18 cellular contexts compared by ENCODE assay signal in genomic region chr19:3612330-3612729, GRCh38. TPM values are rescaled to one million over a fixed set of nuclear protein-coding genes. Genes with fewer than 3 reads are reported as not detected.
DNase-seq lines count a peak whose midpoint lies in the region; ATAC-seq, FAIRE-seq and TF ChIP-seq lines count a peak whose summit lies in the region.
"Had no signal": no experiment of that assay in that cellular context is flagged by ENCODE, and none has a peak within 500 bp of the region (broad histone marks: within the 10 kb centered on the region; RNA-seq: fewer than 3 reads in every experiment).

No MANE protein-coding gene starts in this region.

- no peak overlapping the region for H2AFZ ChIP-seq in K562 (ENCODE audit: low read depth, low read length)
- H2AFZ ChIP-seq: GM23338 had no signal

- TF ChIP-seq POLR2A in K562 (conservative IDR thresholded peaks at IDR 0.05) (no peak), gastroesophageal sphincter (IDR thresholded peaks at IDR 0.05) (no peak)

- POLR2A ChIA-PET in K562 (lab: Yijun Ruan, JAX), result interaction anchor here (0.9 to 1.0 kb wide), 3 partner anchors 14 to 56 kb away, joined by 3 to 5 read pairs (median 3); no protein-coding TSS in a partner anchor

- peak overlapping the region; percentile 30 to 86; a peak in 3 of 4 replicates for H3K9ac ChIP-seq in K562 (ENCODE audit: insufficient read depth in 1 of 2, low read depth in 2 of 2, low read length in 2 of 2)

- H3K36me3 ChIP-seq in K562 (ENCODE audit: control insufficient read depth, insufficient read depth, low read length) (peaks cover 64% of the 10 kb centered on the region), gastroesophageal sphincter (peaks cover 0 to 68% of the 10 kb centered on the region in 2 donors), upper lobe of right lung (peaks cover 30% of the 10 kb centered on the region)

- no TSS peak for BruUV-seq in K562 (replicated peaks; lab: Mats Ljungman, UMichigan)

- H3K4me3 ChIP-seq in K562 (no peak overlapping the region), gastroesophageal sphincter (no peak overlapping the region), upper lobe of right lung (no peak overlapping the region)
- H3K4me3 ChIP-seq: GM12878, GM23338 had no signal

- H3K9me3 ChIP-seq in K562 (replicated peaks; ENCODE audit: control insufficient read depth, insufficient read depth, low read depth, low read length) (no peaks in the 10 kb centered on the region; the same call in 1 of the 2 replicates), gastroesophageal sphincter (no peaks in the 10 kb centered on the region), upper lobe of right lung (no peaks in the 10 kb centered on the region)

- CTCF ChIA-PET in K562 (lab: Yijun Ruan, JAX; ENCODE audit: low intra/inter-chr PET ratio), result no interaction called here

- H3K4me2 ChIP-seq in K562 (ENCODE audit: insufficient read depth, low read length), result no peak overlapping the region
- H3K4me2 ChIP-seq: GM23338 had no signal

- H3K79me2 ChIP-seq in K562 (ENCODE audit: control insufficient read depth, insufficient read depth, low read length), result peaks cover 14% of the 10 kb centered on the region; the same call in 2 of the 3 replicates

- H4K20me1 ChIP-seq in K562 (replicated peaks; ENCODE audit: control insufficient read depth, insufficient read depth, low read length), result no peaks in the 10 kb centered on the region

- in situ Hi-C loops in K562 (cut with MboI), result no loop called here

- no peak for FAIRE-seq in K562 (lab: Jason Lieb, UNC)
- FAIRE-seq: GM12878, GM18507 had no signal

- peaks cover 30 to 88% of the 10 kb centered on the region in 2 experiments for H3K4me1 ChIP-seq in K562 (replicated peaks in 1 of 2; ENCODE audit: control insufficient read depth in 2 of 2, insufficient read depth in 2 of 2, low read length in 2 of 2)
- H3K4me1 ChIP-seq in gastroesophageal sphincter, result peaks cover 0 to 69% (median 27%) of the 10 kb centered on the region in 3 donors
- H3K4me1 ChIP-seq in upper lobe of right lung, result peaks cover 17% of the 10 kb centered on the region

- TF ChIP-seq RAD21 in K562 (CRISPR knock-in tag; conservative IDR thresholded peaks at IDR 0.05 in 1 of 2, IDR thresholded peaks at IDR 0.05 in 1 of 2), result no peak

- no peaks in the 10 kb centered on the region for H3K9me1 ChIP-seq in K562 (ENCODE audit: control insufficient read depth, insufficient read depth, low read length)

- peak; percentile 10 for DNase-seq in activated naive CD4-positive, alpha-beta T cell treated with anti-CD3 and anti-CD28 coated beads, Interleukin-2, amount 50 U/mL, for 16 hours
- no peak for DNase-seq in activated naive CD4-positive, alpha-beta T cell (lab: John Stamatoyannopoulos, UW)
- DNase-seq in K562 (ENCODE audit: extremely low read depth in 1 of 4, low spot score in 3 of 4) (no peak), upper lobe of right lung (peak; percentile 63), SW 1271 (lab: John Stamatoyannopoulos, UW) (no peak), Ammon's horn (ENCODE audit: low spot score) (no peak), cortex of kidney (lab: John Stamatoyannopoulos, UW) (no peak)
- DNase-seq: 8988T; C1 segment of cervical spinal cord; Calu3; CD4-positive, alpha-beta T cell; DMS 273 treated with DMSO at 0.1 percent for 48 hours; IMR-90 had no signal

- intact Hi-C loops in K562 (cut with micrococcal nuclease), result no loop called here
- intact Hi-C loops in upper lobe of right lung (cut with DNase I), result loop anchor here (10.0 kb wide), 1 partner anchor 68 kb away; no protein-coding TSS in a partner anchor

- TF ChIP-seq CTCF in K562 (IDR thresholded peaks at IDR 0.05 in 2 of 3, conservative IDR thresholded peaks at IDR 0.05 in 1 of 3; ENCODE audit: insufficient read depth in 2 of 3, low read depth in 1 of 3, low read length in 3 of 3) (no peak), gastroesophageal sphincter (IDR thresholded peaks at IDR 0.05) (no peak), upper lobe of right lung (IDR thresholded peaks at IDR 0.05) (no peak)

- no peak for TF ChIP-seq EP300 in K562 (IDR thresholded peaks at IDR 0.05; ENCODE audit: low read length)
- TF ChIP-seq EP300 in gastroesophageal sphincter (IDR thresholded peaks at IDR 0.05), result no peak

- WGBS in K562 (ENCODE audit: insufficient coverage, low coverage, missing lambda C conversion rate), result 96% methylated on average over 14 of the region's 33 CpGs
- WGBS in gastroesophageal sphincter (ENCODE audit: low coverage in 1 of 2), 2 donors, result 95% methylated on average over 4 of the region's 33 CpGs; no CpG with 5 or more reads in 1 of the 2 donors

- ATAC-seq in K562 (no peak), gastroesophageal sphincter (no peak), upper lobe of right lung (no peak)
- ATAC-seq: GM12878 had no signal

- no peaks in the 10 kb centered on the region for H3K27me3 ChIP-seq in K562 (ENCODE audit: control insufficient read depth in 2 of 2, insufficient read depth in 2 of 2, low read length in 2 of 2)
- no peaks in the 10 kb centered on the region for H3K27me3 ChIP-seq in gastroesophageal sphincter
- H3K27me3 ChIP-seq in upper lobe of right lung, result no peaks in the 10 kb centered on the region

- H3K27ac ChIP-seq in K562 (ENCODE audit: extremely low read depth, low read depth, low read length) (peak overlapping the region; percentile 76; the same call in 2 of the 3 replicates), gastroesophageal sphincter (peak overlapping the region in 3 of 4 donors; percentile 21 to 69 (median 63)), upper lobe of right lung (no peak overlapping the region)

RNA-seq across cellular contexts. Expression of gene TBXA2R, which starts 5.7 kb away (rescaled TPM):
- 10.2 and 37.7 TPM in 2 replicates for total RNA-seq in K562 (2011; cell fraction: chromatin; rRNA removed; ENCODE audit: low replicate concordance)
- total RNA-seq in K562 (2011; cell fraction: nucleolus; rRNA removed), result 58.8 and 84.5 TPM in 2 replicates
- 27.7 and 36.4 TPM in 2 replicates for total RNA-seq in K562 (2011; cell fraction: nucleoplasm; rRNA removed)
- total RNA-seq in K562 (2014; rRNA removed), result 2.5 and 5.2 TPM in 2 replicates
- 2.3 and 2.8 TPM in 2 replicates for total RNA-seq in K562 (2014; rRNA removed; fragmentation: Illumina TruSeq; extraction: Trizol)
- 2.5 and 3.1 TPM in 2 replicates for total RNA-seq in K562 (2015; rRNA removed; fragmentation: Illumina TruSeq; extraction: Trizol)
- 21.0 and 24.0 TPM in 2 replicates for total RNA-seq in K562 (2021)
- polyA plus RNA-seq in K562 (2011; rRNA removed), result 2.9 and 4.4 TPM in 2 replicates
- 4.0 and 21.7 TPM in 2 replicates for polyA plus RNA-seq in K562 (2011; cell fraction: cytosol; rRNA removed)
- 3.7 and 12.5 TPM in 2 replicates for polyA plus RNA-seq in K562 (2011; cell fraction: nucleus; rRNA removed)
- 11.5 and 11.6 TPM in 2 replicates for polyA plus RNA-seq in K562 (2012)
- polyA plus RNA-seq in K562 (2014; fragmentation: Illumina TruSeq; extraction: Trizol), result 4.3 and 6.7 TPM in 2 replicates
- polyA plus RNA-seq in K562 (2014; fragmentation: Nextera tagmentation; extraction: Ambion mirVana), result 1 to 10 TPM; 1.5 to 2.6 TPM
- polyA plus RNA-seq in K562 (2014; rRNA removed), result 5.7 and 6.1 TPM in 2 replicates
- 0.90 and 1.6 TPM in 2 replicates for polyA minus RNA-seq in K562 (2011; rRNA and poly(A)+ RNA removed)
- 17.4 and 19.6 TPM in 2 replicates for polyA minus RNA-seq in K562 (2011; cell fraction: cytosol; rRNA and poly(A)+ RNA removed)
- 3.1 and 6.1 TPM in 2 replicates for polyA minus RNA-seq in K562 (2011; cell fraction: nucleus; rRNA and poly(A)+ RNA removed)
- total RNA-seq in gastroesophageal sphincter, result 10 to 100 TPM in 1 of 4 donors, 1 to 10 TPM in 3; 1.4 to 14.9 (median 4.5) TPM
- 4.7 TPM for total RNA-seq in upper lobe of right lung
- total RNA-seq: Daoy, GM12878 had no signal

RNA-seq across cellular contexts. Expression of gene CACTIN, which starts 14.3 kb away (rescaled TPM):
- 35.4 and 89.8 TPM in 2 replicates for total RNA-seq in K562 (2011; cell fraction: chromatin; rRNA removed; ENCODE audit: low replicate concordance)
- total RNA-seq in K562 (2011; cell fraction: nucleolus; rRNA removed), result 60.3 and 65.9 TPM in 2 replicates
- total RNA-seq in K562 (2011; cell fraction: nucleoplasm; rRNA removed), result 35.3 and 37.6 TPM in 2 replicates
- total RNA-seq in K562 (2014; rRNA removed) (46.5 and 57.8 TPM in 2 replicates), K562 (2014; rRNA removed; fragmentation: Illumina TruSeq; extraction: Trizol) (7.6 and 7.9 TPM in 2 replicates), K562 (2015; rRNA removed; fragmentation: Illumina TruSeq; extraction: Trizol) (25.6 and 27.3 TPM in 2 replicates), K562 (2021) (42.1 and 49.2 TPM in 2 replicates), gastroesophageal sphincter (10 to 100 TPM; 20.3 to 34.2 (median 28.6) TPM), upper lobe of right lung (24.3 TPM)
- polyA plus RNA-seq in K562 (2011; rRNA removed) (15.0 and 19.4 TPM in 2 replicates), K562 (2014; fragmentation: Illumina TruSeq; extraction: Trizol) (9.6 and 20.4 TPM in 2 replicates), K562 (2014; fragmentation: Nextera tagmentation; extraction: Ambion mirVana) (under 1 TPM; 0.15 to 0.52 TPM), K562 (2014; rRNA removed) (35.0 and 36.4 TPM in 2 replicates)
- polyA plus RNA-seq in K562 (2011; cell fraction: cytosol; rRNA removed), result 21.9 and 50.9 TPM in 2 replicates
- polyA plus RNA-seq in K562 (2011; cell fraction: nucleus; rRNA removed), result 54.2 and 84.9 TPM in 2 replicates
- polyA plus RNA-seq in K562 (2012), result 22.8 and 28.5 TPM in 2 replicates
- polyA minus RNA-seq in K562 (2011; rRNA and poly(A)+ RNA removed), result 4.5 and 9.4 TPM in 2 replicates
- 13.0 and 16.6 TPM in 2 replicates for polyA minus RNA-seq in K562 (2011; cell fraction: cytosol; rRNA and poly(A)+ RNA removed)
- 9.6 and 12.0 TPM in 2 replicates for polyA minus RNA-seq in K562 (2011; cell fraction: nucleus; rRNA and poly(A)+ RNA removed)

RNA-seq across cellular contexts. Expression of gene GIPC3, which starts 27.1 kb away (rescaled TPM):
- total RNA-seq in K562 (2011; cell fraction: chromatin; rRNA removed; ENCODE audit: low replicate concordance), result 2.6 and 7.5 TPM in 2 replicates
- 3.8 and 5.5 TPM in 2 replicates for total RNA-seq in K562 (2011; cell fraction: nucleolus; rRNA removed)
- 3.2 and 4.0 TPM in 2 replicates for total RNA-seq in K562 (2011; cell fraction: nucleoplasm; rRNA removed)
- total RNA-seq in K562 (2014; rRNA removed) (0.54 and 1.2 TPM in 2 replicates), K562 (2014; rRNA removed; fragmentation: Illumina TruSeq; extraction: Trizol) (0.83 and 0.91 TPM in 2 replicates), K562 (2015; rRNA removed; fragmentation: Illumina TruSeq; extraction: Trizol) (0.98 and 1.0 TPM in 2 replicates), K562 (2021) (3.3 and 3.9 TPM in 2 replicates), gastroesophageal sphincter (10 to 100 TPM in 1 of 4 donors, 1 to 10 TPM in 2, under 1 TPM in 1; 0.94 to 16.8 (median 2.1) TPM), upper lobe of right lung (6.5 TPM)
- polyA plus RNA-seq in K562 (2011; rRNA removed) (2.5 and 3.1 TPM in 2 replicates), K562 (2014; fragmentation: Illumina TruSeq; extraction: Trizol) (3.0 and 3.6 TPM in 2 replicates), K562 (2014; fragmentation: Nextera tagmentation; extraction: Ambion mirVana) (under 1 TPM in 1 of 2 experiments, not detected in 1; 0.03 TPM), K562 (2014; rRNA removed) (1.9 and 2.3 TPM in 2 replicates)
- polyA plus RNA-seq in K562 (2011; cell fraction: cytosol; rRNA removed), result 3.0 and 4.9 TPM in 2 replicates
- polyA plus RNA-seq in K562 (2011; cell fraction: nucleus; rRNA removed), result 5.3 and 8.9 TPM in 2 replicates
- 3.6 and 14.1 TPM in 2 replicates for polyA plus RNA-seq in K562 (2012)
- polyA minus RNA-seq in K562 (2011; rRNA and poly(A)+ RNA removed), result 2.0 and 3.2 TPM in 2 replicates
- polyA minus RNA-seq in K562 (2011; cell fraction: cytosol; rRNA and poly(A)+ RNA removed), result 5.9 and 6.7 TPM in 2 replicates
- polyA minus RNA-seq in K562 (2011; cell fraction: nucleus; rRNA and poly(A)+ RNA removed), result 1.6 and 2.1 TPM in 2 replicates
- total RNA-seq: Calu3, Daoy, GM12878 had no signal
- polyA plus RNA-seq: GM12878 had no signal

RNA-seq across cellular contexts. Expression of gene HMG20B, which starts 39.6 kb away (rescaled TPM):
- 47.2 and 115 TPM in 2 replicates for total RNA-seq in K562 (2011; cell fraction: chromatin; rRNA removed; ENCODE audit: low replicate concordance)
- total RNA-seq in K562 (2011; cell fraction: nucleolus; rRNA removed), result 85.8 and 97.1 TPM in 2 replicates
- 68.6 and 70.5 TPM in 2 replicates for total RNA-seq in K562 (2011; cell fraction: nucleoplasm; rRNA removed)
- total RNA-seq in K562 (2014; rRNA removed) (137 and 148 TPM in 2 replicates), K562 (2014; rRNA removed; fragmentation: Illumina TruSeq; extraction: Trizol) (18.2 and 18.5 TPM in 2 replicates), K562 (2015; rRNA removed; fragmentation: Illumina TruSeq; extraction: Trizol) (37.6 and 38.6 TPM in 2 replicates), K562 (2021) (122 and 125 TPM in 2 replicates), gastroesophageal sphincter (100 to 1,000 TPM; 106 to 203 (median 154) TPM), upper lobe of right lung (60.0 TPM)
- polyA plus RNA-seq in K562 (2011; rRNA removed) (47.6 and 54.4 TPM in 2 replicates), K562 (2014; fragmentation: Illumina TruSeq; extraction: Trizol) (25.6 and 53.2 TPM in 2 replicates), K562 (2014; fragmentation: Nextera tagmentation; extraction: Ambion mirVana) (under 1 TPM; 0.35 to 0.78 TPM), K562 (2014; rRNA removed) (159 and 172 TPM in 2 replicates)
- polyA plus RNA-seq in K562 (2011; cell fraction: cytosol; rRNA removed), result 49.5 and 107 TPM in 2 replicates
- 169 and 253 TPM in 2 replicates for polyA plus RNA-seq in K562 (2011; cell fraction: nucleus; rRNA removed)
- polyA plus RNA-seq in K562 (2012), result 75.9 and 122 TPM in 2 replicates
- 8.0 and 11.1 TPM in 2 replicates for polyA minus RNA-seq in K562 (2011; rRNA and poly(A)+ RNA removed)
- polyA minus RNA-seq in K562 (2011; cell fraction: cytosol; rRNA and poly(A)+ RNA removed), result 24.4 and 30.8 TPM in 2 replicates
- 24.4 and 30.4 TPM in 2 replicates for polyA minus RNA-seq in K562 (2011; cell fraction: nucleus; rRNA and poly(A)+ RNA removed)

RNA-seq across cellular contexts. Expression of gene MFSD12, which starts 54.9 kb away (rescaled TPM):
- total RNA-seq in K562 (2011; cell fraction: chromatin; rRNA removed; ENCODE audit: low replicate concordance), result 80.9 and 267 TPM in 2 replicates
- total RNA-seq in K562 (2011; cell fraction: nucleolus; rRNA removed), result 253 and 311 TPM in 2 replicates
- total RNA-seq in K562 (2011; cell fraction: nucleoplasm; rRNA removed), result 151 and 160 TPM in 2 replicates
- total RNA-seq in K562 (2014; rRNA removed) (99.9 and 103 TPM in 2 replicates), K562 (2014; rRNA removed; fragmentation: Illumina TruSeq; extraction: Trizol) (18.8 and 21.5 TPM in 2 replicates), K562 (2015; rRNA removed; fragmentation: Illumina TruSeq; extraction: Trizol) (34.8 and 40.7 TPM in 2 replicates), K562 (2021) (110 and 112 TPM in 2 replicates), gastroesophageal sphincter (10 to 100 TPM; 22.1 to 94.1 (median 42.2) TPM), upper lobe of right lung (95.9 TPM)
- polyA plus RNA-seq in K562 (2011; rRNA removed) (31.8 and 53.9 TPM in 2 replicates), K562 (2014; fragmentation: Illumina TruSeq; extraction: Trizol) (28.2 and 63.0 TPM in 2 replicates), K562 (2014; fragmentation: Nextera tagmentation; extraction: Ambion mirVana) (1 to 10 TPM in 1 of 2 experiments, under 1 TPM in 1; 0.69 to 1.7 TPM), K562 (2014; rRNA removed) (79.9 and 80.7 TPM in 2 replicates)
- 48.2 and 140 TPM in 2 replicates for polyA plus RNA-seq in K562 (2011; cell fraction: cytosol; rRNA removed)
- polyA plus RNA-seq in K562 (2011; cell fraction: nucleus; rRNA removed), result 127 and 224 TPM in 2 replicates
- polyA plus RNA-seq in K562 (2012), result 63.5 and 81.8 TPM in 2 replicates
- 19.6 and 27.4 TPM in 2 replicates for polyA minus RNA-seq in K562 (2011; rRNA and poly(A)+ RNA removed)
- 64.0 and 66.5 TPM in 2 replicates for polyA minus RNA-seq in K562 (2011; cell fraction: cytosol; rRNA and poly(A)+ RNA removed)
- polyA minus RNA-seq in K562 (2011; cell fraction: nucleus; rRNA and poly(A)+ RNA removed), result 38.5 and 38.8 TPM in 2 replicates

Comparison
In these comparisons a context has a peak if more than half of its experiments do, and no peak if none do; other contexts are left out.
1. DNase-seq: peak in activated naive CD4-positive, alpha-beta T cell treated with anti-CD3 and anti-CD28 coated beads, Interleukin-2, amount 50 U/mL, for 16 hours (single experiment) and upper lobe of right lung (single experiment); none in activated naive CD4-positive, alpha-beta T cell (0 of 4), K562 (0 of 4), SW 1271 (0 of 2), Ammon's horn (single experiment) and cortex of kidney (single experiment).